25 cellular contexts compared by ENCODE assay signal in the genomic region with DNA sequence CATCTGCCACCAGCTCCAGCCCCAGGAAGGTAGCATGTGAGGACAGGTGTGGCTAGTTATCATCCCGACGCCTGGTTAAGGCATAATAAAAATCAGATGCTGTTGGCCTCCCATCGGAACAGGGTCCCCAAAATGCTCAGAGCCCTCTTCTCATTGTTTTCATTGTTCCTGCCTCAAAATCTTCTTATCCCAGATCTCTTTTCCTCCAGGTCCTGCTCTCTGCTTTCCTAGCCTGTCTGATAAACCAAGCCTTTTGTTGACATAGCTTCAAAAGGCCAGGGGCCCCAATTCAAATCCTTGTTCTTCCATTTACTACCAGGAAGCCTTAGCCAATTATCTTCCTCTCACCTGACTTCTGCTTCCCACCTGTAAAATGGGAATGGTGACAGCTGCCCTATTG.
"Had no signal": no experiment of that assay in that cellular context is flagged by ENCODE, and none has a peak within 500 bp of the region (broad histone marks: within the 10 kb centered on the region; RNA-seq: fewer than 3 reads in every experiment).

No MANE protein-coding gene starts in this region.

- ATAC-seq: activated naive CD4-positive, alpha-beta T cell treated with anti-CD3 and anti-CD28 coated beads, Interleukin-2, amount 50 U/mL, for 72 hours; activated T-cell treated with anti-CD3 and anti-CD28 coated beads, Interleukin-2, amount 50 U/mL, for 72 hours; effector memory CD8-positive, alpha-beta T cell; naive thymus-derived CD4-positive, alpha-beta T cell; pancreas had no signal

- DNase-seq: activated CD4-positive, alpha-beta T cell treated with anti-CD3 and anti-CD28 coated beads for 4 hours; activated CD4-positive, alpha-beta T cell treated with anti-CD3 and anti-CD28 coated beads, Interleukin-2, amount 50 U/mL, for 4 hours; activated naive CD4-positive, alpha-beta T cell; activated T-cell treated with anti-CD3 and anti-CD28 coated beads for 4 hours; activated T-cell treated with anti-CD3 and anti-CD28 coated beads, Interleukin-2, amount 50 U/mL, for 72 hours; anterior cingulate cortex; cortex of kidney; effector memory CD8-positive, alpha-beta T cell; erythroblast; head of caudate nucleus; hippocampal formation; immature natural killer cell; midbrain; naive thymus-derived CD4-positive, alpha-beta T cell; pancreas; retina; stimulated activated naive CD4-positive, alpha-beta T cell; T-helper 1 cell had no signal

- H3K36me3 ChIP-seq: cardiac muscle cell, pancreas, prostate gland had no signal

- H3K4me1 ChIP-seq: pancreas, prostate gland had no signal

- H3K4me3 ChIP-seq: cardiac muscle cell, pancreas, prostate gland had no signal

- H3K36me3 Mint-ChIP-seq: activated naive CD4-positive, alpha-beta T cell treated with anti-CD3 and anti-CD28 coated beads, Interleukin-2, amount 50 U/mL, for 72 hours; brain; immature natural killer cell; naive thymus-derived CD4-positive, alpha-beta T cell; type B pancreatic cell had no signal

- H3K27ac ChIP-seq: cardiac muscle cell, pancreas, prostate gland, VCaP had no signal

- H3K4me3 Mint-ChIP-seq: activated T-cell treated with anti-CD3 and anti-CD28 coated beads, Interleukin-2, amount 50 U/mL, for 72 hours; brain; effector memory CD8-positive, alpha-beta T cell; immature natural killer cell; naive thymus-derived CD4-positive, alpha-beta T cell; T-helper 2 cell treated with Interferon-gamma antibody and Interleukin-4, amounts not matched to agents 5 μg/mL and 100 μg/mL, for 36 hours; type B pancreatic cell had no signal

- H3K9me3 Mint-ChIP-seq: activated naive CD4-positive, alpha-beta T cell treated with anti-CD3 and anti-CD28 coated beads, Interleukin-2, amount 50 U/mL, for 72 hours; activated T-cell treated with anti-CD3 and anti-CD28 coated beads, Interleukin-2, amount 50 U/mL, for 72 hours; effector memory CD8-positive, alpha-beta T cell; immature natural killer cell; naive thymus-derived CD4-positive, alpha-beta T cell; T-helper 2 cell treated with Interferon-gamma antibody and Interleukin-4, amounts not matched to agents 5 μg/mL and 100 μg/mL, for 36 hours; type B pancreatic cell had no signal

- H3K9me3 ChIP-seq: pancreas, prostate gland had no signal

- H3K4me1 Mint-ChIP-seq: brain, immature natural killer cell had no signal

- H3K27me3 ChIP-seq: cardiac muscle cell, pancreas had no signal

- H3K27ac Mint-ChIP-seq: activated naive CD4-positive, alpha-beta T cell treated with anti-CD3 and anti-CD28 coated beads, Interleukin-2, amount 50 U/mL, for 72 hours; activated T-cell treated with anti-CD3 and anti-CD28 coated beads, Interleukin-2, amount 50 U/mL, for 72 hours; brain; effector memory CD8-positive, alpha-beta T cell; immature natural killer cell; naive thymus-derived CD4-positive, alpha-beta T cell; T-helper 2 cell treated with Interferon-gamma antibody and Interleukin-4, amounts not matched to agents 5 μg/mL and 100 μg/mL, for 36 hours; type B pancreatic cell had no signal
